ENCODE assay signal across 31 cellular contexts in genomic region chr22:20448630-20449029, GRCh38.
"Had no signal": no experiment of that assay in that cellular context is flagged by ENCODE, and none has a peak within 500 bp of the region (broad histone marks: within the 10 kb centered on the region; RNA-seq: fewer than 3 reads in every experiment).

No MANE protein-coding gene starts in this region.

- H3K27me3 ChIP-seq: brain microvascular endothelial cell, SJCRH30 had no signal

- H3K36me3 ChIP-seq: brain microvascular endothelial cell, SJCRH30 had no signal

- H3K4me1 Mint-ChIP-seq: activated CD4-positive, alpha-beta T cell treated with anti-CD3 and anti-CD28 coated beads, Interleukin-2, amount 10 ng/mL, durations not matched to agents 24 days and 14 days; activated naive CD4-positive, alpha-beta T cell treated with anti-CD3 and anti-CD28 coated beads, Interleukin-2, amount 50 U/mL, for 24 hours had no signal

- H3K9me3 Mint-ChIP-seq: activated CD4-positive, alpha-beta T cell treated with anti-CD3 and anti-CD28 coated beads, Interleukin-2, amount 10 ng/mL, durations not matched to agents 24 days and 14 days; activated CD8-positive, alpha-beta T cell treated with anti-CD3 and anti-CD28 coated beads for 36 hours; activated naive CD4-positive, alpha-beta T cell treated with anti-CD3 and anti-CD28 coated beads, Interleukin-2, amount 50 U/mL, for 24 hours; activated naive CD8-positive, alpha-beta T cell treated with anti-CD3 and anti-CD28 coated beads, Interleukin-2, amount 10 ng/mL, durations not matched to agents 7 days and 5 days; activated T-cell treated with anti-CD3 and anti-CD28 coated beads, Interleukin-2, amount 50 U/mL, for 72 hours; activated T-helper 2 cell treated with anti-CD3 and anti-CD28 coated beads, Interferon-gamma antibody, Interleukin-2, Interleukin-4, amounts not matched to agents 10 μg/mL and 5 μg/mL and 100 μg/mL, durations not matched to agents 14 hours and 24 hours and 36 hours; T-helper 1 cell treated with Interleukin-12 subunit alpha and Interleukin-12 subunit beta and Interleukin-4 antibody, amounts not matched to agents 30 μg/mL and 1 μg/mL, for 36 hours; T-helper 2 cell treated with Interferon-gamma antibody and Interleukin-4, amounts not matched to agents 5 μg/mL and 100 μg/mL, for 36 hours had no signal

- DNase-seq: activated CD4-positive, alpha-beta T cell treated with anti-CD3 and anti-CD28 coated beads, Interleukin-2, amount 10 ng/mL, durations not matched to agents 24 days and 14 days; activated CD4-positive, alpha-beta T cell treated with anti-CD3 and anti-CD28 coated beads, Interleukin-2, amount 50 U/mL, for 4 hours; activated CD8-positive, alpha-beta T cell treated with anti-CD3 and anti-CD28 coated beads for 36 hours; activated gamma-delta T cell; activated naive CD4-positive, alpha-beta T cell treated with Interleukin-2 at 50 U/mL for 16 hours; activated naive CD8-positive, alpha-beta T cell treated with anti-CD3 and anti-CD28 coated beads, Interleukin-2, amount 10 ng/mL, durations not matched to agents 7 days and 5 days; activated T-cell treated with anti-CD3 and anti-CD28 coated beads, Interleukin-2, amount 50 U/mL, for 1 hour; activated T-cell treated with anti-CD3 and anti-CD28 coated beads, Interleukin-2, amount 50 U/mL, for 72 hours; amygdala; brain microvascular endothelial cell; central memory CD4-positive, alpha-beta T cell; Karpas-422; KBM-7; NCI-H1105; NCI-H1436; NCI-H1694; NCI-H1930; NCI-H2081 treated with DMSO at 0.1 percent for 48 hours; NCI-H226; NCI-H446 treated with DMSO at 0.1 percent for 48 hours; NCI-H524; NCI-H69; NCI-H82; SHP77; SJCRH30 had no signal

- H3K27ac ChIP-seq: brain microvascular endothelial cell, SJCRH30, SK-N-MC had no signal

- H3K4me1 ChIP-seq: SJCRH30 had no signal

- H3K9me3 ChIP-seq: SJCRH30 had no signal

- H3K27me3 Mint-ChIP-seq: activated CD4-positive, alpha-beta T cell treated with anti-CD3 and anti-CD28 coated beads, Interleukin-2, amount 10 ng/mL, durations not matched to agents 24 days and 14 days; activated CD8-positive, alpha-beta T cell treated with anti-CD3 and anti-CD28 coated beads for 36 hours; activated naive CD4-positive, alpha-beta T cell treated with anti-CD3 and anti-CD28 coated beads, Interleukin-2, amount 50 U/mL, for 24 hours; activated naive CD8-positive, alpha-beta T cell treated with anti-CD3 and anti-CD28 coated beads, Interleukin-2, amount 10 ng/mL, durations not matched to agents 7 days and 5 days had no signal

- H3K27ac Mint-ChIP-seq: activated CD4-positive, alpha-beta T cell treated with anti-CD3 and anti-CD28 coated beads, Interleukin-2, amount 10 ng/mL, durations not matched to agents 24 days and 14 days; activated CD8-positive, alpha-beta T cell treated with anti-CD3 and anti-CD28 coated beads for 36 hours; activated naive CD4-positive, alpha-beta T cell treated with anti-CD3 and anti-CD28 coated beads, Interleukin-2, amount 50 U/mL, for 24 hours; activated naive CD8-positive, alpha-beta T cell treated with anti-CD3 and anti-CD28 coated beads, Interleukin-2, amount 10 ng/mL, durations not matched to agents 7 days and 5 days; activated T-cell treated with anti-CD3 and anti-CD28 coated beads, Interleukin-2, amount 50 U/mL, for 72 hours; activated T-helper 2 cell treated with anti-CD3 and anti-CD28 coated beads, Interferon-gamma antibody, Interleukin-2, Interleukin-4, amounts not matched to agents 10 μg/mL and 5 μg/mL and 100 μg/mL, durations not matched to agents 14 hours and 24 hours and 36 hours; T-helper 1 cell treated with Interleukin-12 subunit alpha and Interleukin-12 subunit beta and Interleukin-4 antibody, amounts not matched to agents 30 μg/mL and 1 μg/mL, for 36 hours; T-helper 2 cell treated with Interferon-gamma antibody and Interleukin-4, amounts not matched to agents 5 μg/mL and 100 μg/mL, for 36 hours had no signal

- H3K4me3 ChIP-seq: SJCRH30, SK-N-MC had no signal

- H3K4me3 Mint-ChIP-seq: activated CD4-positive, alpha-beta T cell treated with anti-CD3 and anti-CD28 coated beads, Interleukin-2, amount 10 ng/mL, durations not matched to agents 24 days and 14 days; activated CD8-positive, alpha-beta T cell treated with anti-CD3 and anti-CD28 coated beads for 36 hours; activated naive CD4-positive, alpha-beta T cell treated with anti-CD3 and anti-CD28 coated beads, Interleukin-2, amount 50 U/mL, for 24 hours; activated naive CD8-positive, alpha-beta T cell treated with anti-CD3 and anti-CD28 coated beads, Interleukin-2, amount 10 ng/mL, durations not matched to agents 7 days and 5 days; activated T-cell treated with anti-CD3 and anti-CD28 coated beads, Interleukin-2, amount 50 U/mL, for 72 hours; T-helper 1 cell treated with Interleukin-12 subunit alpha and Interleukin-12 subunit beta and Interleukin-4 antibody, amounts not matched to agents 30 μg/mL and 1 μg/mL, for 36 hours; T-helper 2 cell treated with Interferon-gamma antibody and Interleukin-4, amounts not matched to agents 5 μg/mL and 100 μg/mL, for 36 hours had no signal

- ATAC-seq: activated CD8-positive, alpha-beta T cell treated with anti-CD3 and anti-CD28 coated beads for 36 hours; activated T-cell treated with anti-CD3 and anti-CD28 coated beads, Interleukin-2, amount 50 U/mL, for 72 hours; Panc1 had no signal
